11 cellular contexts compared by ENCODE assay signal in the genomic region with DNA sequence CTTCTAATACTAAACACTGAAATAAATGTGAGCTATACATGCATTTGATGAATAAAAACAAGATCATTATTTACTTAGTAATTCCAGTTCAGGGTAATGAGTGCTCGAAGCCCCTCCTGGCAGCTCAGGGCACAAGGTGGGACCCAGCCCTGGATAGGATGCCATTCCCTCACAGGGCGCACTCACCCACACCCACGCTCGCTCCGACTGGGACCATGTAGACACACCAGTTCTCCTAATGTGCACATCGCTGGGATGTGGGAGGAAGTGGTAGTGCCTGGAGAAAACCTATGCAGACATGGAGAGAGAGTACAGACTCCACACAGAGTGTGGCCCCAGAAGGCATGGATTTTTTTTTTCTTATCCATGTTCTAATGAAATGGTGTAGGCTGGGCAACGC. TPM values are rescaled to one million over a fixed set of nuclear protein-coding genes. Genes with fewer than 3 reads are reported as not detected.
DNase-seq lines count a peak whose midpoint lies in the region; ATAC-seq, FAIRE-seq and TF ChIP-seq lines count a peak whose summit lies in the region.
"Had no signal": no experiment of that assay in that cellular context is flagged by ENCODE, and none has a peak within 500 bp of the region (broad histone marks: within the 10 kb centered on the region; RNA-seq: fewer than 3 reads in every experiment).

No MANE protein-coding gene starts in this region.

- no peak overlapping the region for H3K4ac ChIP-seq in H1 (replicated peaks; ENCODE audit: insufficient read length, low read depth, low read length)

- H2AK5ac ChIP-seq in H1 (ENCODE audit: low read depth, low read length): no peak overlapping the region

- H3K9ac ChIP-seq in HCT116 (ENCODE audit: low read length) (no peak overlapping the region), OCI-LY3 (ENCODE audit: low read length) (peak overlapping the region; percentile 29), H1 (replicated peaks in 1 of 4; ENCODE audit: extremely low read depth in 1 of 4, low read depth in 3 of 4, low read length in 3 of 4) (no peak overlapping the region)

- H3K27ac ChIP-seq in HCT116 (ENCODE audit: low read depth, low read length) (no peak overlapping the region), OCI-LY3 (ENCODE audit: low read length) (no peak overlapping the region), H1 (ENCODE audit: low read depth, low read length) (no peak overlapping the region), osteoblast (ENCODE audit: low read depth, low read length) (no peak overlapping the region)

- no peak for TF ChIP-seq CTCF in HCT116 (IDR thresholded peaks at IDR 0.05 in 2 of 3, conservative IDR thresholded peaks at IDR 0.05 in 1 of 3; ENCODE audit: borderline replicate concordance in 1 of 3, insufficient read depth in 1 of 3, low read depth in 2 of 3, low read length in 2 of 3)
- no peak for TF ChIP-seq CTCF in OCI-LY3 (IDR thresholded peaks at IDR 0.05; ENCODE audit: low read depth, low read length)
- no peak for TF ChIP-seq CTCF in H1 (IDR thresholded peaks at IDR 0.05; ENCODE audit: control extremely low read depth in 1 of 3, insufficient read depth in 1 of 3, low read depth in 1 of 3, low read length in 3 of 3)
- TF ChIP-seq CTCF in osteoblast (IDR thresholded peaks at IDR 0.05; ENCODE audit: extremely low read depth, low read depth, low read length): no peak
- no peak for TF ChIP-seq CTCF in mucosa of descending colon (IDR thresholded peaks at IDR 0.05)

- RAD21 ChIA-PET in HCT116 (lab: Charles Lee; ENCODE audit: low non-redundant PET in 1 of 2, low total read pairs in 2 of 2, uncharacterized antibody in 2 of 2, unreplicated experiment in 2 of 2): interaction anchor here (1.0 to 1.5 kb wide), 8 partner anchors 181 to 676 kb away, joined by 3 to 9 read pairs (median 5); no protein-coding TSS in a partner anchor

- H3K4me3 ChIP-seq in HCT116 (replicated peaks in 1 of 2; ENCODE audit: low read depth in 1 of 2, low read length in 2 of 2) (no peak overlapping the region), OCI-LY3 (ENCODE audit: low read length) (peak overlapping the region; percentile 66), H1 (ENCODE audit: extremely low read depth in 1 of 4, insufficient read depth in 2 of 4, low read depth in 3 of 4, low read length in 4 of 4) (no peak overlapping the region), osteoblast (ENCODE audit: insufficient read depth, low read length) (no peak overlapping the region), mucosa of descending colon (no peak overlapping the region)

- H3K4me2 ChIP-seq in HCT116 (ENCODE audit: low read length): peak overlapping the region; percentile 56
- H3K4me2 ChIP-seq in OCI-LY3 (ENCODE audit: low read length): peak overlapping the region; percentile 76
- H3K4me2 ChIP-seq in H1 (ENCODE audit: insufficient read depth in 1 of 2, low read depth in 2 of 2, low read length in 2 of 2): no peak overlapping the region
- H3K4me2 ChIP-seq in osteoblast (ENCODE audit: insufficient read depth, low read length): no peak overlapping the region

- H4K20me1 ChIP-seq in HCT116 (ENCODE audit: insufficient read depth) (no peaks in the 10 kb centered on the region), OCI-LY3 (ENCODE audit: insufficient read depth, low read length) (no peaks in the 10 kb centered on the region), H1 (replicated peaks in 1 of 2; ENCODE audit: control insufficient read depth in 1 of 2, insufficient read depth in 2 of 2, low read length in 2 of 2) (no peaks in the 10 kb centered on the region), osteoblast (ENCODE audit: insufficient read depth, low read length) (no peaks in the 10 kb centered on the region)

- intact Hi-C loops in HCT116 (cut with micrococcal nuclease): loop anchor here (1.0 to 10.0 kb wide), 6 partner anchors 180 to 917 kb away; no protein-coding TSS in a partner anchor
- intact Hi-C loops in mucosa of descending colon (cut with DNase I, micrococcal nuclease): loop anchor here in 1 of 2 donors (5.0 kb wide), 1 partner anchor 188 kb away; no protein-coding TSS in a partner anchor

- peaks cover 0 to 20% of the 10 kb centered on the region in 2 experiments; a peak in 1 of 4 replicates for H3K4me1 ChIP-seq in HCT116 (ENCODE audit: control insufficient read depth in 1 of 2, insufficient read depth in 2 of 2, low read length in 2 of 2)
- peaks cover 17% of the 10 kb centered on the region for H3K4me1 ChIP-seq in OCI-LY3 (ENCODE audit: low read length)
- peaks cover 0 to 2% (median 0%) of the 10 kb centered on the region in 4 experiments; a peak in 1 of 7 replicates for H3K4me1 ChIP-seq in H1 (replicated peaks in 1 of 4; ENCODE audit: control insufficient read depth in 3 of 4, insufficient read depth in 4 of 4, low read length in 3 of 4)
- H3K4me1 ChIP-seq in osteoblast (ENCODE audit: insufficient read depth, low read length): no peaks in the 10 kb centered on the region
- no peaks in the 10 kb centered on the region for H3K4me1 ChIP-seq in mucosa of descending colon (ENCODE audit: low read depth)

- no peak overlapping the region for H2BK5ac ChIP-seq in H1 (ENCODE audit: low read depth, low read length)

- H3K9me3 ChIP-seq in HCT116 (ENCODE audit: control insufficient read depth in 1 of 2, insufficient read depth in 1 of 2, low read depth in 1 of 2, low read length in 2 of 2): no peaks in the 10 kb centered on the region
- H3K9me3 ChIP-seq in OCI-LY3 (ENCODE audit: insufficient read depth, low read length): no peaks in the 10 kb centered on the region
- H3K9me3 ChIP-seq in H1 (ENCODE audit: insufficient read depth in 2 of 2, low read depth in 1 of 2, low read length in 1 of 2): no peaks in the 10 kb centered on the region
- H3K9me3 ChIP-seq in osteoblast (ENCODE audit: low read depth, low read length): no peaks in the 10 kb centered on the region
- no peaks in the 10 kb centered on the region for H3K9me3 ChIP-seq in mucosa of descending colon

- no peak for TF ChIP-seq EP300 in H1 (IDR thresholded peaks at IDR 0.05; ENCODE audit: borderline replicate concordance in 1 of 2, low read depth in 2 of 2, low read length in 2 of 2)

- H4K8ac ChIP-seq in H1 (ENCODE audit: extremely low read depth, insufficient read depth, low read length): no peak overlapping the region

- H3K9me2 ChIP-seq in HCT116 (ENCODE audit: insufficient read depth): no peaks in the 10 kb centered on the region

- no peak overlapping the region for H2BK12ac ChIP-seq in H1 (ENCODE audit: low read depth, low read length)

- H4K5ac ChIP-seq in H1 (ENCODE audit: insufficient read length, low read depth, low read length): no peak overlapping the region

- DNase-seq in HCT116 (ENCODE audit: low read depth, low spot score): no peak
- no peak for DNase-seq in H1 (ENCODE audit: low read depth in 1 of 2, low spot score in 2 of 2)
- DNase-seq in osteoblast (ENCODE audit: insufficient read length, low spot score, missing footprints): peak; percentile 29
- no peak for DNase-seq in mucosa of descending colon
- DNase-seq in NOMO-1 (lab: John Stamatoyannopoulos, UW; ENCODE audit: unreplicated experiment in 2 of 2): no peak
- no peak for DNase-seq in medulla oblongata (ENCODE audit: extremely low spot score)
- DNase-seq in CD1c-positive myeloid dendritic cell (ENCODE audit: extremely low spot score): no peak
- DNase-seq: GDM1 had no signal

- no peaks in the 10 kb centered on the region for H3K23me2 ChIP-seq in H1 (ENCODE audit: low read depth, low read length)

- no TSS peak for BruUV-seq in HCT116 (replicated peaks; lab: Mats Ljungman, UMichigan)

- H3K79me2 ChIP-seq in HCT116 (ENCODE audit: insufficient read depth, low read length) (no peaks in the 10 kb centered on the region), OCI-LY3 (ENCODE audit: low read length) (no peaks in the 10 kb centered on the region), H1 (ENCODE audit: control insufficient read depth in 1 of 2, insufficient read depth in 2 of 2, low read length in 2 of 2) (no peaks in the 10 kb centered on the region), osteoblast (ENCODE audit: insufficient read depth, low read length) (no peaks in the 10 kb centered on the region)

- no peak overlapping the region for H3K18ac ChIP-seq in H1 (ENCODE audit: extremely low read depth, low read length)

- H3K56ac ChIP-seq in H1 (replicated peaks; ENCODE audit: insufficient read length, low read depth, low read length): no peak overlapping the region

- H3K23ac ChIP-seq in H1 (ENCODE audit: insufficient read length): no peak overlapping the region

- H3K14ac ChIP-seq in H1 (ENCODE audit: insufficient read length): no peak overlapping the region

- no peak for FAIRE-seq in H1 (lab: Jason Lieb, UNC)

- H3K79me1 ChIP-seq in H1 (ENCODE audit: low read depth, low read length): no peaks in the 10 kb centered on the region

- H2AFZ ChIP-seq in HCT116 (ENCODE audit: low read depth, low read length, poor library complexity, severe bottlenecking) (peak overlapping the region; percentile 96), OCI-LY3 (ENCODE audit: low read depth, low read length) (peak overlapping the region; percentile 82), H1 (ENCODE audit: low read length) (no peak overlapping the region), osteoblast (ENCODE audit: low read length) (no peak overlapping the region)

- WGBS in H1 (ENCODE audit: extremely low coverage in 1 of 2, insufficient coverage in 1 of 2, insufficient read length in 1 of 2, insufficient replicate concordance in 2 of 2, low coverage in 1 of 2, low lambda C conversion rate in 2 of 2, missing lambda C conversion rate in 1 of 2), 2 experiments: 92% methylated on average over 7 of the region's 7 CpGs; no CpG with 5 or more reads in 1 of the 2 experiments

- POLR2A ChIA-PET in HCT116 (lab: Charles Lee): no interaction called here
- POLR2A ChIA-PET in H1 (lab: Charles Lee; ENCODE audit: partially characterized antibody): no interaction called here

- TF ChIP-seq POLR2A in HCT116 (IDR thresholded peaks at IDR 0.05; ENCODE audit: borderline replicate concordance, extremely low read depth, insufficient read depth, insufficient read length) (no peak), H1 (IDR thresholded peaks at IDR 0.05; ENCODE audit: control extremely low read depth in 1 of 2, low read depth in 2 of 2, low read length in 2 of 2) (no peak)

- 0 out of 2 replicates have a peak overlapping the region, but pooled peaks have one; percentile 54 for H2BK15ac ChIP-seq in H1 (ENCODE audit: low read length)

- no peak overlapping the region for H2BK120ac ChIP-seq in H1 (replicated peaks; ENCODE audit: low read depth, low read length)

- CTCF ChIA-PET in HCT116 (lab: Charles Lee) (interaction anchor here (1.0 to 4.3 kb wide), 10 partner anchors 9 to 676 kb away, joined by 3 to 40 read pairs (median 14); no protein-coding TSS in a partner anchor), H1 (lab: Charles Lee; ENCODE audit: partially characterized antibody) (interaction anchor here (0.6 to 12.5 kb wide), 41 partner anchors 13 to 676 kb away, joined by 3 to 158 read pairs (median 5); no protein-coding TSS in a partner anchor)

- H3K36me3 ChIP-seq in HCT116 (ENCODE audit: control insufficient read depth in 1 of 2, insufficient read depth in 2 of 2, low read length in 2 of 2) (no peaks in the 10 kb centered on the region), OCI-LY3 (replicated peaks; ENCODE audit: low read depth, low read length) (no peaks in the 10 kb centered on the region), H1 (ENCODE audit: control insufficient read depth in 2 of 4, insufficient read depth in 4 of 4, low read length in 3 of 4) (no peaks in the 10 kb centered on the region), osteoblast (ENCODE audit: insufficient read depth, low read length) (no peaks in the 10 kb centered on the region), mucosa of descending colon (ENCODE audit: low read depth) (no peaks in the 10 kb centered on the region)

- ATAC-seq in HCT116 (no peak), mucosa of descending colon (no peak)

- TF ChIP-seq RAD21 in HCT116 (IDR thresholded peaks at IDR 0.05; ENCODE audit: low read depth) (no peak), H1 (IDR thresholded peaks at IDR 0.05 in 1 of 2, conservative IDR thresholded peaks at IDR 0.05 in 1 of 2; ENCODE audit: low read depth in 2 of 2, low read length in 2 of 2) (no peak)

- H2BK20ac ChIP-seq in H1 (ENCODE audit: low read length): no peak overlapping the region

- no peak overlapping the region for H4K91ac ChIP-seq in H1 (replicated peaks; ENCODE audit: insufficient read length, low read length)

- no peaks in the 10 kb centered on the region for H3K27me3 ChIP-seq in HCT116 (ENCODE audit: insufficient read depth, low read length)
- H3K27me3 ChIP-seq in OCI-LY3 (ENCODE audit: low read depth, low read length): peaks cover 7% of the 10 kb centered on the region; the same call in 1 of the 2 replicates
- H3K27me3 ChIP-seq in H1 (replicated peaks in 1 of 4; ENCODE audit: control insufficient read depth in 3 of 4, extremely low read depth in 1 of 4, insufficient read depth in 3 of 4, low read length in 3 of 4): no peaks in the 10 kb centered on the region
- no peaks in the 10 kb centered on the region for H3K27me3 ChIP-seq in osteoblast (ENCODE audit: insufficient read depth, low read length)

RNA-seq across cellular contexts. Expression of a gene that starts 44.5 kb away (rescaled TPM):
- total RNA-seq in HCT116 (2021; ENCODE audit: unreplicated experiment) (not detected), osteoblast (0.72 and 1.2 TPM in 2 replicates), mucosa of descending colon (under 1 TPM; 0.57 to 0.67 (median 0.63) TPM)
- polyA plus RNA-seq in HCT116 (2012): not detected in 2 replicates
- total RNA-seq in H1 (2021; fragmentation: NEBNext Ultra II Directional; extraction: Animal tissue kit (Norgen Biotek cat#: 25700)): 1.5 and 1.8 TPM in 2 replicates
- polyA plus RNA-seq in H1 (2011; rRNA removed): 0.51 and 0.99 TPM in 2 replicates
- polyA plus RNA-seq in H1 (2011; cell fraction: cytosol; rRNA removed): 0.90 TPM
- 1.2 TPM for polyA plus RNA-seq in H1 (2011; cell fraction: nucleus; rRNA removed)
- 0.75 to 1.2 TPM (median 1.0 TPM) in 4 replicates for polyA plus RNA-seq in H1 (2012, experiment 1 of 2)
- 0.55 TPM for polyA plus RNA-seq in H1 (2012, experiment 2 of 2)
- 1.1 TPM for polyA plus RNA-seq in H1 (2013, experiment 1 of 2)
- 1.1 TPM for polyA plus RNA-seq in H1 (2013, experiment 2 of 2)
- 0.98 TPM in 2 replicates for polyA minus RNA-seq in H1 (2011; rRNA and poly(A)+ RNA removed)
- 1.5 TPM for polyA minus RNA-seq in H1 (2011; cell fraction: cytosol; rRNA and poly(A)+ RNA removed)
- 3.3 TPM for polyA minus RNA-seq in H1 (2011; cell fraction: nucleus; rRNA and poly(A)+ RNA removed)
- total RNA-seq: CD4-positive, alpha-beta memory T cell had no signal
- polyA plus RNA-seq: CD4-positive, alpha-beta memory T cell; IgD-negative memory B cell had no signal

Comparison
In these comparisons a context has a peak if more than half of its experiments do, and no peak if none do; other contexts are left out.
1. H2AFZ ChIP-seq: peak in HCT116 (single experiment) and OCI-LY3 (single experiment); none in H1 (single experiment) and osteoblast (single experiment).
2. H3K4me2 ChIP-seq: peak in HCT116 (single experiment) and OCI-LY3 (single experiment); none in H1 (0 of 2) and osteoblast (single experiment).